In genomic region chr16:57253410-57253927, GRCh38 we compare ENCODE assay signal across 33 cellular contexts. TPM values are rescaled to one million over a fixed set of nuclear protein-coding genes. Genes with fewer than 3 reads are reported as not detected.
DNase-seq lines count a peak whose midpoint lies in the region; ATAC-seq and TF ChIP-seq lines count a peak whose summit lies in the region.
"Had no signal": no experiment of that assay in that cellular context is flagged by ENCODE, and none has a peak within 500 bp of the region (broad histone marks: within the 10 kb centered on the region; RNA-seq: fewer than 3 reads in every experiment).

No MANE protein-coding gene starts in this region.

- no peak overlapping the region for H3K27ac ChIP-seq in PC-3 (ENCODE audit: low read length)
- peak overlapping the region; percentile 46 for H3K27ac ChIP-seq in epithelial cell of prostate
- H3K27ac ChIP-seq in stomach: no peak overlapping the region
- H3K27ac ChIP-seq: BLaER1 treated with 17β-estradiol and CSF1 and Interleukin-3, amounts not matched to agents 10 nM and 100 nM; KMS-11; psoas muscle; tibial artery had no signal

- no peak overlapping the region for H3K4me2 ChIP-seq in PC-3 (ENCODE audit: low read length)
- H3K4me2 ChIP-seq: BLaER1 treated with 17β-estradiol and CSF1 and Interleukin-3, amounts not matched to agents 10 nM and 100 nM; KMS-11; SK-N-SH; smooth muscle cell had no signal

- no peaks in the 10 kb centered on the region for H3K9me3 Mint-ChIP-seq in HFFc6
- H3K9me3 Mint-ChIP-seq: activated naive CD8-positive, alpha-beta T cell treated with anti-CD3 and anti-CD28 coated beads, Interleukin-2, amount 10 ng/mL, durations not matched to agents 7 days and 5 days; central memory CD8-positive, alpha-beta T cell; naive thymus-derived CD8-positive, alpha-beta T cell; stimulated activated naive CD8-positive, alpha-beta T cell treated with anti-CD3 and anti-CD28 coated beads, Interleukin-15, amount 100 ng/mL, for 72 hours had no signal

- H3K36me3 ChIP-seq in PC-3 (ENCODE audit: low read depth, low read length): peaks cover 10% of the 10 kb centered on the region
- H3K36me3 ChIP-seq in stomach: peaks cover 71 to 100% (median 100%) of the 10 kb centered on the region in 4 donors

- no peak for TF ChIP-seq EP300 in stomach (IDR thresholded peaks at IDR 0.05)

- intact Hi-C loops in PC-3 (cut with micrococcal nuclease): no loop called here
- intact Hi-C loops in stomach (cut with DNase I; ENCODE audit: low total_unique reads): no loop called here

- no peak overlapping the region for H3K4me3 ChIP-seq in PC-3 (ENCODE audit: low read length)
- H3K4me3 ChIP-seq in stomach: no peak overlapping the region
- H3K4me3 ChIP-seq: BLaER1 treated with 17β-estradiol and CSF1 and Interleukin-3, amounts not matched to agents 10 nM and 100 nM; psoas muscle; smooth muscle cell; tibial artery had no signal

- H3K9me2 ChIP-seq in PC-3 (replicated peaks; ENCODE audit: low read length): no peaks in the 10 kb centered on the region
- H3K9me2 ChIP-seq: SK-N-SH had no signal

- H3K9me3 ChIP-seq in PC-3 (ENCODE audit: low read length) (no peaks in the 10 kb centered on the region), stomach (no peaks in the 10 kb centered on the region)
- H3K9me3 ChIP-seq: Caco-2, psoas muscle, SK-N-SH, tibial artery had no signal

- H3K79me2 ChIP-seq in PC-3 (ENCODE audit: low read length): no peaks in the 10 kb centered on the region

- H3K36me3 Mint-ChIP-seq in HFFc6 (ENCODE audit: low read depth): peaks cover 20% of the 10 kb centered on the region

- CTCF ChIA-PET in PC-3 (lab: Charles Lee): no interaction called here

- no peak for ATAC-seq in PC-3
- ATAC-seq in left lobe of liver: peak; percentile 22
- ATAC-seq: left colon; naive thymus-derived CD8-positive, alpha-beta T cell; psoas muscle; stimulated activated naive CD8-positive, alpha-beta T cell treated with anti-CD3 and anti-CD28 coated beads, Interleukin-15, amount 100 ng/mL, for 72 hours; T-helper 17 cell had no signal

- H3K27me3 ChIP-seq in PC-3 (ENCODE audit: low read length): no peaks in the 10 kb centered on the region
- H3K27me3 ChIP-seq in stomach: no peaks in the 10 kb centered on the region
- H3K27me3 ChIP-seq: BLaER1 treated with 17β-estradiol and CSF1 and Interleukin-3, amounts not matched to agents 10 nM and 100 nM; tibial artery had no signal

- TF ChIP-seq CTCF in PC-3 (conservative IDR thresholded peaks at IDR 0.05; ENCODE audit: low read depth, low read length) (no peak), stomach (IDR thresholded peaks at IDR 0.05) (no peak), HFFc6 (IDR thresholded peaks at IDR 0.05) (no peak)

- H3K9ac ChIP-seq in PC-3 (ENCODE audit: low read length): no peak overlapping the region
- H3K9ac ChIP-seq: BLaER1 treated with 17β-estradiol and CSF1 and Interleukin-3, amounts not matched to agents 10 nM and 100 nM; KMS-11; SK-N-SH had no signal

- no peak for TF ChIP-seq POLR2A in stomach (IDR thresholded peaks at IDR 0.05)

- H3K4me1 ChIP-seq in PC-3 (ENCODE audit: insufficient read depth, low read length) (peaks cover 16% of the 10 kb centered on the region), stomach (peaks cover 0 to 19% (median 5%) of the 10 kb centered on the region in 4 donors)
- H3K4me1 ChIP-seq: BLaER1 treated with 17β-estradiol and CSF1 and Interleukin-3, amounts not matched to agents 10 nM and 100 nM; Caco-2; psoas muscle; tibial artery had no signal

- 66 to 79% (median 70%) methylated on average over 3 of the region's 3 CpGs for WGBS in stomach, 5 donors

- H4K20me1 ChIP-seq in PC-3 (ENCODE audit: low read length): no peaks in the 10 kb centered on the region
- H4K20me1 ChIP-seq: BLaER1 treated with 17β-estradiol and CSF1 and Interleukin-3, amounts not matched to agents 10 nM and 100 nM had no signal

- peak; percentile 31 for DNase-seq in PC-3
- no peak for DNase-seq in epithelial cell of prostate (ENCODE audit: low read depth, low spot score)
- peak; percentile 47 for DNase-seq in left lobe of liver (ENCODE audit: low spot score)
- DNase-seq in stomach: peak; percentile 13
- DNase-seq in HFFc6: no peak
- DNase-seq in 8988T: no peak
- no peak for DNase-seq in OCI-M2 (lab: John Stamatoyannopoulos, UW; ENCODE audit: unreplicated experiment)
- DNase-seq: activated effector memory CD4-positive, alpha-beta T cell treated with anti-CD3 and anti-CD28 coated beads, Interleukin-2, amount 50 U/mL, for 16 hours; activated naive CD8-positive, alpha-beta T cell treated with anti-CD3 and anti-CD28 coated beads, Interleukin-2, amount 10 ng/mL, durations not matched to agents 7 days and 5 days; activated T-cell treated with anti-CD3 and anti-CD28 coated beads, Interleukin-2, amount 50 U/mL, for 1 hour; dermis blood vessel endothelial cell; DMS79 treated with DMSO at 0.1 percent for 48 hours; H9; left colon; midbrain; naive thymus-derived CD8-positive, alpha-beta T cell; NCI-H1436; NCI-H2107; NCI-H446; NCI-H82; nucleus accumbens; psoas muscle; SK-N-SH; stimulated activated CD4-positive, alpha-beta T cell treated with anti-CD3 and anti-CD28 coated beads, Interleukin-1b, Interleukin-23, amount 100 ng/mL, for 48 hours; stimulated activated CD8-positive, alpha-beta memory T cell treated with anti-CD3 and anti-CD28 coated beads, Interleukin-4, amount 100 ng/mL, for 48 hours; stimulated activated naive CD8-positive, alpha-beta T cell treated with anti-CD3 and anti-CD28 coated beads, Interleukin-15, amount 100 ng/mL, for 72 hours; T-helper 17 cell; tibial artery had no signal

- POLR2A ChIA-PET in PC-3 (lab: Charles Lee; ENCODE audit: unreplicated experiment): no interaction called here

- H3K4me1 Mint-ChIP-seq in HFFc6 (ENCODE audit: low read depth): no peaks in the 10 kb centered on the region
- H3K4me1 Mint-ChIP-seq: activated naive CD8-positive, alpha-beta T cell treated with anti-CD3 and anti-CD28 coated beads, Interleukin-2, amount 10 ng/mL, durations not matched to agents 7 days and 5 days; H9 had no signal

- no peaks in the 10 kb centered on the region for H3F3A ChIP-seq in PC-3 (ENCODE audit: low read length, unreplicated experiment)

- BruUV-seq in PC-3 (replicated peaks; lab: Mats Ljungman, UMichigan): no TSS peak

- peaks cover 2% of the 10 kb centered on the region for H3K27me3 Mint-ChIP-seq in HFFc6 (ENCODE audit: insufficient read depth)
- H3K27me3 Mint-ChIP-seq: activated naive CD8-positive, alpha-beta T cell treated with anti-CD3 and anti-CD28 coated beads, Interleukin-2, amount 10 ng/mL, durations not matched to agents 7 days and 5 days; central memory CD8-positive, alpha-beta T cell; naive thymus-derived CD8-positive, alpha-beta T cell; stimulated activated naive CD8-positive, alpha-beta T cell treated with anti-CD3 and anti-CD28 coated beads, Interleukin-15, amount 100 ng/mL, for 72 hours; T-helper 17 cell had no signal

- no peak overlapping the region for H3K4me3 Mint-ChIP-seq in HFFc6
- H3K4me3 Mint-ChIP-seq: activated naive CD8-positive, alpha-beta T cell treated with anti-CD3 and anti-CD28 coated beads, Interleukin-2, amount 10 ng/mL, durations not matched to agents 7 days and 5 days; central memory CD8-positive, alpha-beta T cell; H9; naive thymus-derived CD8-positive, alpha-beta T cell; stimulated activated naive CD8-positive, alpha-beta T cell treated with anti-CD3 and anti-CD28 coated beads, Interleukin-15, amount 100 ng/mL, for 72 hours; T-helper 17 cell had no signal

- no peak overlapping the region for H3K27ac Mint-ChIP-seq in HFFc6
- H3K27ac Mint-ChIP-seq: activated naive CD8-positive, alpha-beta T cell treated with anti-CD3 and anti-CD28 coated beads, Interleukin-2, amount 10 ng/mL, durations not matched to agents 7 days and 5 days; H9; stimulated activated naive CD8-positive, alpha-beta T cell treated with anti-CD3 and anti-CD28 coated beads, Interleukin-15, amount 100 ng/mL, for 72 hours; T-helper 17 cell had no signal

- no peak overlapping the region for H2AFZ ChIP-seq in PC-3 (ENCODE audit: low read length)

RNA-seq across cellular contexts. Expression of gene ARL2BP, which starts 8.4 kb away (rescaled TPM):
- total RNA-seq in PC-3 (2014; rRNA removed) (35.3 and 38.4 TPM in 2 replicates), left lobe of liver (17.1 TPM), stomach (10 to 100 TPM; 15.6 to 61.6 (median 46.7) TPM)
- 10 to 100 TPM; 24.0 to 46.6 (median 39.8) TPM for polyA plus RNA-seq in stomach
- 10 to 100 TPM; 70.3 to 80.0 (median 76.7) TPM for total RNA-seq in HFFc6 (2021; fragmentation: NEBNext Ultra II Directional; extraction: Animal tissue kit (Norgen Biotek cat#: 25700))

RNA-seq across cellular contexts. Expression of gene PLLP, which starts 31.0 kb away (rescaled TPM):
- total RNA-seq in PC-3 (2014; rRNA removed): 0.35 and 1.6 TPM in 2 replicates
- total RNA-seq in left lobe of liver: 7.5 TPM
- total RNA-seq in stomach: 100 to 1,000 TPM in 2 of 5 donors, 10 to 100 TPM in 3; 27.4 to 190 (median 59.1) TPM
- polyA plus RNA-seq in stomach: 10 to 100 TPM; 39.0 to 46.6 (median 43.7) TPM
- total RNA-seq in HFFc6 (2021; fragmentation: NEBNext Ultra II Directional; extraction: Animal tissue kit (Norgen Biotek cat#: 25700)): not detected
- total RNA-seq: smooth muscle cell had no signal

Comparison
In these comparisons a context has a peak if more than half of its experiments do, and no peak if none do; other contexts are left out.
1. DNase-seq: peak in PC-3 (single experiment), left lobe of liver (single experiment) and stomach (single experiment); none in epithelial cell of prostate (single experiment), HFFc6 (single experiment), 8988T (single experiment) and OCI-M2 (single experiment).